Comparison of ENCODE assay signal across 22 cellular contexts in genomic region chr2:27247893-27248292, GRCh38. TPM values are rescaled to one million over a fixed set of nuclear protein-coding genes. Genes with fewer than 3 reads are reported as not detected.
DNase-seq lines count a peak whose midpoint lies in the region; ATAC-seq, FAIRE-seq and TF ChIP-seq lines count a peak whose summit lies in the region.
"Had no signal": no experiment of that assay in that cellular context is flagged by ENCODE, and none has a peak within 500 bp of the region (broad histone marks: within the 10 kb centered on the region; RNA-seq: fewer than 3 reads in every experiment).

No MANE protein-coding gene starts in this region.

- no peak overlapping the region for H3K9ac ChIP-seq in HepG2 (ENCODE audit: insufficient read depth, low read depth, low read length)
- H3K9ac ChIP-seq: BLaER1, GM23248 had no signal

- ATAC-seq in HepG2 = no peak
- no peak for ATAC-seq in right lobe of liver
- ATAC-seq in WTC11 = no peak
- no peak for ATAC-seq in HG02884 (IDR thresholded peaks at IDR 0.05; ENCODE audit: unreplicated experiment)
- no peak for ATAC-seq in HG02798 (IDR thresholded peaks at IDR 0.05; ENCODE audit: poor library complexity, unreplicated experiment)

- H3K9me2 ChIP-seq in OCI-LY7 (ENCODE audit: insufficient read depth, low read length) = no peaks in the 10 kb centered on the region

- TF ChIP-seq EP300 in HepG2 (IDR thresholded peaks at IDR 0.05; ENCODE audit: low read depth in 2 of 2, low read length in 2 of 2) (no peak), HepG2 (CRISPR knock-in tag; IDR thresholded peaks at IDR 0.05; ENCODE audit: borderline replicate concordance) (no peak)

- no peaks in the 10 kb centered on the region for H3K9me3 ChIP-seq in HepG2 (ENCODE audit: low read length)
- H3K9me3 ChIP-seq in right lobe of liver = no peaks in the 10 kb centered on the region
- H3K9me3 ChIP-seq in OCI-LY7 (ENCODE audit: low read length) = no peaks in the 10 kb centered on the region
- H3K9me3 ChIP-seq in osteoblast (ENCODE audit: low read depth, low read length) = no peaks in the 10 kb centered on the region
- H3K9me3 ChIP-seq: BLaER1 had no signal

- peaks cover 8 to 16% of the 10 kb centered on the region in 2 experiments for H3K36me3 ChIP-seq in HepG2 (replicated peaks in 1 of 2; ENCODE audit: control insufficient read depth in 1 of 2, insufficient read depth in 2 of 2, low read length in 2 of 2)
- peaks cover 0 to 12% (median 4%) of the 10 kb centered on the region in 4 donors for H3K36me3 ChIP-seq in right lobe of liver
- H3K36me3 ChIP-seq in OCI-LY7 (ENCODE audit: insufficient read depth, low read length) = peaks cover 31% of the 10 kb centered on the region
- H3K36me3 ChIP-seq in osteoblast (ENCODE audit: insufficient read depth, low read length) = peaks cover 17% of the 10 kb centered on the region

- TF ChIP-seq CTCF in HepG2 (CRISPR knock-in tag; IDR thresholded peaks at IDR 0.05) (no peak), right lobe of liver (IDR thresholded peaks at IDR 0.05) (no peak), OCI-LY7 (conservative IDR thresholded peaks at IDR 0.05; ENCODE audit: low read length) (no peak), WTC11 (IDR thresholded peaks at IDR 0.05) (no peak), osteoblast (IDR thresholded peaks at IDR 0.05; ENCODE audit: extremely low read depth, low read depth, low read length) (no peak)

- in situ Hi-C loops in HepG2 (cut with HindIII; ENCODE audit: extremely low pct_ligation_motif_present, low pct_unique_long_range_greater_than_20kb) = no loop called here

- H4K20me1 ChIP-seq in HepG2 (ENCODE audit: insufficient read depth, low read length) = no peaks in the 10 kb centered on the region
- no peaks in the 10 kb centered on the region for H4K20me1 ChIP-seq in OCI-LY7 (ENCODE audit: insufficient read depth, low read length)
- H4K20me1 ChIP-seq in osteoblast (ENCODE audit: insufficient read depth, low read length) = peaks cover 2% of the 10 kb centered on the region
- H4K20me1 ChIP-seq: BLaER1 had no signal

- H3K4me3 Mint-ChIP-seq in WTC11 = no peak overlapping the region
- H3K4me3 Mint-ChIP-seq: CD14-positive monocyte; CD4-positive, alpha-beta memory T cell had no signal

- TF ChIP-seq RAD21 in HepG2 (CRISPR knock-in tag; IDR thresholded peaks at IDR 0.05) = no peak

- POLR2A ChIA-PET in HepG2 (lab: Yijun Ruan, JAX) = interaction anchor here (0.7 to 1.3 kb wide), 2 partner anchors 18 to 36 kb away, joined by 3 to 6 read pairs; partner anchors contain the start of genes ATRAID and SLC5A6
- POLR2A ChIA-PET in OCI-LY7 (lab: Charles Lee) = interaction anchor here (0.7 to 2.6 kb wide), 5 partner anchors 12 to 152 kb away, joined by 3 to 6 read pairs (median 5); no protein-coding TSS in a partner anchor
- POLR2A ChIA-PET in WTC11 (lab: Charles Lee) = interaction anchor here (1.3 kb wide), 1 partner anchor 114 kb away, joined by 4 read pairs; the partner anchor contains the start of gene PREB

- no peak overlapping the region for H3K4me3 ChIP-seq in HepG2 (replicated peaks in 1 of 3; ENCODE audit: insufficient read depth in 1 of 3, low read depth in 2 of 3, low read length in 3 of 3)
- no peak overlapping the region for H3K4me3 ChIP-seq in right lobe of liver
- no peak overlapping the region for H3K4me3 ChIP-seq in OCI-LY7 (ENCODE audit: low read depth, low read length, poor library complexity, severe bottlenecking)
- no peak overlapping the region for H3K4me3 ChIP-seq in osteoblast (ENCODE audit: insufficient read depth, low read length)
- H3K4me3 ChIP-seq: BLaER1, GM23248 had no signal

- no peak for DNase-seq in HepG2 (ENCODE audit: low spot score)
- DNase-seq in right lobe of liver = no peak
- no peak for DNase-seq in OCI-LY7 (ENCODE audit: low spot score)
- no peak for DNase-seq in WTC11 (ENCODE audit: low spot score)
- peak; percentile 26 for DNase-seq in osteoblast (ENCODE audit: insufficient read length, low spot score, missing footprints)
- no peak for DNase-seq in activated CD4-positive, alpha-beta T cell treated with anti-CD3 and anti-CD28 coated beads, Interleukin-2, amount 50 U/mL, for 48 hours
- DNase-seq: CD4-positive, alpha-beta memory T cell; DND-41; EL; GM23248; HCEC 1CT had no signal

- peak in 1 of 2 experiments; percentile 34; a peak in 1 of 4 replicates for TF ChIP-seq POLR2A in HepG2 (IDR thresholded peaks at IDR 0.05; ENCODE audit: insufficient read depth in 1 of 2, low read depth in 2 of 2, low read length in 2 of 2)
- no peak for TF ChIP-seq POLR2A in right lobe of liver (IDR thresholded peaks at IDR 0.05)

- peaks cover 16% of the 10 kb centered on the region for H3K36me3 Mint-ChIP-seq in WTC11

- peaks cover 0 to 13% of the 10 kb centered on the region in 2 experiments; a peak in 3 of 5 replicates for H3K27me3 ChIP-seq in HepG2 (ENCODE audit: control insufficient read depth in 1 of 2, insufficient read depth in 2 of 2, low read length in 2 of 2)
- H3K27me3 ChIP-seq in right lobe of liver = no peaks in the 10 kb centered on the region
- no peaks in the 10 kb centered on the region for H3K27me3 ChIP-seq in osteoblast (ENCODE audit: insufficient read depth, low read length)
- H3K27me3 ChIP-seq: BLaER1 had no signal

- WGBS in HepG2 (ENCODE audit: low lambda C conversion rate) = 82% methylated on average over 4 of the region's 4 CpGs
- 58% methylated on average over 4 of the region's 4 CpGs for WGBS in right lobe of liver (ENCODE audit: insufficient coverage, low coverage, low lambda C conversion rate, missing lambda C conversion rate)

- intact Hi-C loops in HepG2 (cut with micrococcal nuclease; ENCODE audit: unreplicated experiment) = no loop called here
- intact Hi-C loops in right lobe of liver (cut with DNase I) = no loop called here
- intact Hi-C loops in OCI-LY7 (cut with micrococcal nuclease; ENCODE audit: unreplicated experiment) = no loop called here

- H3K27ac Mint-ChIP-seq in WTC11 = no peak overlapping the region
- H3K27ac Mint-ChIP-seq: CD4-positive, alpha-beta memory T cell had no signal

- CTCF ChIA-PET in HepG2 (lab: Yijun Ruan, JAX; ENCODE audit: low intra/inter-chr PET ratio, low total read pairs) (no interaction called here), OCI-LY7 (lab: Charles Lee; ENCODE audit: unreplicated experiment) (interaction anchor here (1.0 to 4.4 kb wide), 4 partner anchors 16 to 44 kb away, joined by 3 to 37 read pairs (median 4); no protein-coding TSS in a partner anchor), WTC11 (lab: Charles Lee) (interaction anchor here (2.2 to 5.5 kb wide), 3 partner anchors 33 to 54 kb away, joined by 22 to 106 read pairs (median 74); partner anchors contain the start of gene TRIM54)

- no peaks in the 10 kb centered on the region for H3K79me2 ChIP-seq in HepG2 (ENCODE audit: insufficient read depth, low read length)
- no peaks in the 10 kb centered on the region for H3K79me2 ChIP-seq in OCI-LY7 (ENCODE audit: insufficient read depth, low read depth, low read length)
- H3K79me2 ChIP-seq in osteoblast (ENCODE audit: insufficient read depth, low read length) = no peaks in the 10 kb centered on the region

- H3K4me1 ChIP-seq in HepG2 (ENCODE audit: insufficient read depth, low read length) (peaks cover 25% of the 10 kb centered on the region), right lobe of liver (no peaks in the 10 kb centered on the region), OCI-LY7 (ENCODE audit: insufficient read depth, low read length, poor library complexity, severe bottlenecking) (peaks cover 41% of the 10 kb centered on the region), osteoblast (ENCODE audit: insufficient read depth, low read length) (peaks cover 13% of the 10 kb centered on the region)

- no peak overlapping the region for H2AFZ ChIP-seq in HepG2 (ENCODE audit: low read length)
- no peak overlapping the region for H2AFZ ChIP-seq in OCI-LY7 (ENCODE audit: low read length)
- H2AFZ ChIP-seq in osteoblast (ENCODE audit: low read length) = no peak overlapping the region
- H2AFZ ChIP-seq: GM23248 had no signal

- no peak overlapping the region for H3K27ac ChIP-seq in HepG2 (ENCODE audit: extremely low read length, insufficient read depth, low read length)
- no peak overlapping the region for H3K27ac ChIP-seq in right lobe of liver
- no peak overlapping the region for H3K27ac ChIP-seq in OCI-LY7 (ENCODE audit: low read depth, low read length, poor library complexity, severe bottlenecking)
- no peak overlapping the region for H3K27ac ChIP-seq in osteoblast (ENCODE audit: low read depth, low read length)
- H3K27ac ChIP-seq: 22Rv1, BLaER1, GM23248 had no signal

- peaks cover 18% of the 10 kb centered on the region for H3K4me1 Mint-ChIP-seq in WTC11

- FAIRE-seq in HepG2 (lab: Jason Lieb, UNC) = no peak
- FAIRE-seq: GM12891, GM19239, H54 had no signal

- H3K27me3 Mint-ChIP-seq in WTC11 (ENCODE audit: low read depth) = peaks cover 7% of the 10 kb centered on the region

- no peaks in the 10 kb centered on the region for H3K9me3 Mint-ChIP-seq in WTC11
- H3K9me3 Mint-ChIP-seq: CD14-positive monocyte; CD4-positive, alpha-beta memory T cell had no signal

- BruUV-seq in HepG2 (replicated peaks; lab: Mats Ljungman, UMichigan) (TSS peak; percentile 18), OCI-LY7 (replicated peaks; lab: Mats Ljungman, UMichigan) (TSS peak; percentile 19)

- H3K4me2 ChIP-seq in HepG2 (ENCODE audit: low read depth, low read length) = no peak overlapping the region
- no peak overlapping the region for H3K4me2 ChIP-seq in OCI-LY7 (ENCODE audit: low read length)
- no peak overlapping the region for H3K4me2 ChIP-seq in osteoblast (ENCODE audit: insufficient read depth, low read length)
- H3K4me2 ChIP-seq: BLaER1 had no signal

RNA-seq across cellular contexts. Expression of gene SLC30A3, which starts 15.0 kb away (rescaled TPM):
- total RNA-seq in HepG2 (2016; rRNA removed; fragmentation: Illumina TruSeq; extraction: Trizol) (0.38 TPM in 1 of 2 replicates, not detected in the other), right lobe of liver (not detected), OCI-LY7 (2022) (61.0 and 71.6 TPM in 2 replicates), WTC11 (2021) (8.0 to 8.9 TPM (median 8.1 TPM) in 3 replicates), osteoblast (under 0.01 and 0.88 TPM in 2 replicates)
- total RNA-seq in HepG2 (2016; cell fraction: cytosol; rRNA removed; fragmentation: Illumina TruSeq; extraction: Trizol; ENCODE audit: low read depth) = 0.20 and 0.26 TPM in 2 replicates
- total RNA-seq in HepG2 (2016; cell fraction: insoluble cytoplasmic fraction; rRNA removed; fragmentation: Illumina TruSeq; extraction: Trizol) = 0.15 TPM in 1 of 2 replicates, not detected in the other
- total RNA-seq in HepG2 (2016; cell fraction: membrane; rRNA removed; fragmentation: Illumina TruSeq; extraction: Trizol) = 0.07 and 0.43 TPM in 2 replicates
- 0.25 and 0.37 TPM in 2 replicates for total RNA-seq in HepG2 (2016; cell fraction: nucleus; rRNA removed; fragmentation: Illumina TruSeq; extraction: Trizol)
- 0.79 and 1.0 TPM in 2 replicates for polyA plus RNA-seq in HepG2 (2011; rRNA removed)
- 0.54 and 0.83 TPM in 2 replicates for polyA plus RNA-seq in HepG2 (2011; cell fraction: cytosol; rRNA removed)
- 5.5 and 6.9 TPM in 2 replicates for polyA plus RNA-seq in HepG2 (2011; cell fraction: nucleus; rRNA removed)
- polyA plus RNA-seq in HepG2 (2012) = 1.1 and 1.2 TPM in 2 replicates
- 0.17 and 0.28 TPM in 2 replicates for polyA plus RNA-seq in HepG2 (2016; cell fraction: cytosol; fragmentation: Illumina TruSeq; extraction: Trizol; ENCODE audit: low read depth)
- polyA plus RNA-seq in HepG2 (2016; cell fraction: insoluble cytoplasmic fraction; fragmentation: Illumina TruSeq; extraction: Trizol; ENCODE audit: low read depth) = 0.23 TPM in 1 of 2 replicates, not detected in the other
- polyA plus RNA-seq in HepG2 (2016; cell fraction: membrane; fragmentation: Illumina TruSeq; extraction: Trizol; ENCODE audit: low read depth) = 0.19 and 0.29 TPM in 2 replicates
- 0.96 and 1.8 TPM in 2 replicates for polyA plus RNA-seq in HepG2 (2016; cell fraction: nucleus; fragmentation: Illumina TruSeq; extraction: Trizol; ENCODE audit: insufficient read depth, low read depth)
- 1.8 and 2.7 TPM in 2 replicates for polyA minus RNA-seq in HepG2 (2011; rRNA and poly(A)+ RNA removed; ENCODE audit: low replicate concordance)
- 0.59 and 0.79 TPM in 2 replicates for polyA minus RNA-seq in HepG2 (2011; cell fraction: cytosol; rRNA and poly(A)+ RNA removed)
- polyA minus RNA-seq in HepG2 (2011; cell fraction: nucleus; rRNA and poly(A)+ RNA removed) = 0.50 and 1.3 TPM in 2 replicates
- 14.0 and 23.3 TPM in 2 replicates for total RNA-seq in OCI-LY7 (2014; rRNA removed; shearing (Covaris generic))
- total RNA-seq: CD4-positive, alpha-beta memory T cell; GM23248; HT-29 had no signal
- polyA plus RNA-seq: CD14-positive monocyte; CD4-positive, alpha-beta memory T cell; GM23248 had no signal

RNA-seq across cellular contexts. Expression of gene DNAJC5G, which starts 27.3 kb away (rescaled TPM):
- total RNA-seq in HepG2 (2016; rRNA removed; fragmentation: Illumina TruSeq; extraction: Trizol) (not detected in 2 replicates), right lobe of liver (not detected), OCI-LY7 (2022) (18.1 and 18.2 TPM in 2 replicates), WTC11 (2021) (0.18 to 0.44 TPM (median 0.34 TPM) in 3 replicates), osteoblast (not detected in 2 replicates)
- total RNA-seq in HepG2 (2016; cell fraction: cytosol; rRNA removed; fragmentation: Illumina TruSeq; extraction: Trizol; ENCODE audit: low read depth) = not detected in 2 replicates
- total RNA-seq in HepG2 (2016; cell fraction: insoluble cytoplasmic fraction; rRNA removed; fragmentation: Illumina TruSeq; extraction: Trizol) = not detected in 2 replicates
- not detected in 2 replicates for total RNA-seq in HepG2 (2016; cell fraction: membrane; rRNA removed; fragmentation: Illumina TruSeq; extraction: Trizol)
- total RNA-seq in HepG2 (2016; cell fraction: nucleus; rRNA removed; fragmentation: Illumina TruSeq; extraction: Trizol) = not detected in 2 replicates
- 0.05 and 0.07 TPM in 2 replicates for polyA plus RNA-seq in HepG2 (2011; rRNA removed)
- not detected in 2 replicates for polyA plus RNA-seq in HepG2 (2011; cell fraction: cytosol; rRNA removed)
- 0.24 and 0.43 TPM in 2 replicates for polyA plus RNA-seq in HepG2 (2011; cell fraction: nucleus; rRNA removed)
- 0.17 TPM in 1 of 2 replicates, not detected in the other for polyA plus RNA-seq in HepG2 (2012)
- polyA plus RNA-seq in HepG2 (2016; cell fraction: cytosol; fragmentation: Illumina TruSeq; extraction: Trizol; ENCODE audit: low read depth) = not detected in 2 replicates
- not detected in 2 replicates for polyA plus RNA-seq in HepG2 (2016; cell fraction: insoluble cytoplasmic fraction; fragmentation: Illumina TruSeq; extraction: Trizol; ENCODE audit: low read depth)
- not detected in 2 replicates for polyA plus RNA-seq in HepG2 (2016; cell fraction: membrane; fragmentation: Illumina TruSeq; extraction: Trizol; ENCODE audit: low read depth)
- polyA plus RNA-seq in HepG2 (2016; cell fraction: nucleus; fragmentation: Illumina TruSeq; extraction: Trizol; ENCODE audit: insufficient read depth, low read depth) = not detected in 2 replicates
- not detected in 2 replicates for polyA minus RNA-seq in HepG2 (2011; rRNA and poly(A)+ RNA removed; ENCODE audit: low replicate concordance)
- polyA minus RNA-seq in HepG2 (2011; cell fraction: cytosol; rRNA and poly(A)+ RNA removed) = not detected in 2 replicates
- not detected in 2 replicates for polyA minus RNA-seq in HepG2 (2011; cell fraction: nucleus; rRNA and poly(A)+ RNA removed)
- 2.7 and 4.7 TPM in 2 replicates for total RNA-seq in OCI-LY7 (2014; rRNA removed; shearing (Covaris generic))
- total RNA-seq: CD4-positive, alpha-beta memory T cell; G401; GM23248; HT-29 had no signal
- polyA plus RNA-seq: AG04450; CD14-positive monocyte; CD4-positive, alpha-beta memory T cell; GM23248 had no signal

RNA-seq across cellular contexts. Expression of gene CAD, which starts 30.7 kb away (rescaled TPM):
- total RNA-seq in HepG2 (2016; rRNA removed; fragmentation: Illumina TruSeq; extraction: Trizol) (21.5 and 21.7 TPM in 2 replicates), right lobe of liver (10 to 100 TPM; 12.3 to 24.0 (median 16.3) TPM), OCI-LY7 (2022) (166 and 173 TPM in 2 replicates), WTC11 (2021) (145 to 178 TPM (median 150 TPM) in 3 replicates), osteoblast (28.6 and 30.8 TPM in 2 replicates)
- 10.8 and 11.1 TPM in 2 replicates for total RNA-seq in HepG2 (2016; cell fraction: cytosol; rRNA removed; fragmentation: Illumina TruSeq; extraction: Trizol; ENCODE audit: low read depth)
- 16.3 and 22.5 TPM in 2 replicates for total RNA-seq in HepG2 (2016; cell fraction: insoluble cytoplasmic fraction; rRNA removed; fragmentation: Illumina TruSeq; extraction: Trizol)
- total RNA-seq in HepG2 (2016; cell fraction: membrane; rRNA removed; fragmentation: Illumina TruSeq; extraction: Trizol) = 11.0 and 11.4 TPM in 2 replicates
- total RNA-seq in HepG2 (2016; cell fraction: nucleus; rRNA removed; fragmentation: Illumina TruSeq; extraction: Trizol) = 33.1 and 40.6 TPM in 2 replicates
- 37.0 and 43.1 TPM in 2 replicates for polyA plus RNA-seq in HepG2 (2011; rRNA removed)
- 15.7 and 25.3 TPM in 2 replicates for polyA plus RNA-seq in HepG2 (2011; cell fraction: cytosol; rRNA removed)
- 233 and 267 TPM in 2 replicates for polyA plus RNA-seq in HepG2 (2011; cell fraction: nucleus; rRNA removed)
- 31.5 and 37.5 TPM in 2 replicates for polyA plus RNA-seq in HepG2 (2012)
- polyA plus RNA-seq in HepG2 (2016; cell fraction: cytosol; fragmentation: Illumina TruSeq; extraction: Trizol; ENCODE audit: low read depth) = 5.5 and 5.9 TPM in 2 replicates
- polyA plus RNA-seq in HepG2 (2016; cell fraction: insoluble cytoplasmic fraction; fragmentation: Illumina TruSeq; extraction: Trizol; ENCODE audit: low read depth) = 19.5 and 31.5 TPM in 2 replicates
- 11.5 and 14.8 TPM in 2 replicates for polyA plus RNA-seq in HepG2 (2016; cell fraction: membrane; fragmentation: Illumina TruSeq; extraction: Trizol; ENCODE audit: low read depth)
- polyA plus RNA-seq in HepG2 (2016; cell fraction: nucleus; fragmentation: Illumina TruSeq; extraction: Trizol; ENCODE audit: insufficient read depth, low read depth) = 63.8 and 69.6 TPM in 2 replicates
- polyA minus RNA-seq in HepG2 (2011; rRNA and poly(A)+ RNA removed; ENCODE audit: low replicate concordance) = 159 and 251 TPM in 2 replicates
- 44.5 and 51.3 TPM in 2 replicates for polyA minus RNA-seq in HepG2 (2011; cell fraction: cytosol; rRNA and poly(A)+ RNA removed)
- 140 and 150 TPM in 2 replicates for polyA minus RNA-seq in HepG2 (2011; cell fraction: nucleus; rRNA and poly(A)+ RNA removed)
- total RNA-seq in OCI-LY7 (2014; rRNA removed; shearing (Covaris generic)) = 118 and 132 TPM in 2 replicates

RNA-seq across cellular contexts. Expression of gene TRIM54, which starts 34.3 kb away (rescaled TPM):
- total RNA-seq in HepG2 (2016; rRNA removed; fragmentation: Illumina TruSeq; extraction: Trizol) (0.07 TPM in 1 of 2 replicates, not detected in the other), right lobe of liver (under 1 TPM in 2 of 6 experiments, not detected in 4; 0.14 to 0.25 TPM), OCI-LY7 (2022) (13.6 and 18.8 TPM in 2 replicates), WTC11 (2021) (3.0 to 3.4 TPM (median 3.3 TPM) in 3 replicates), osteoblast (not detected in 2 replicates)
- not detected in 2 replicates for total RNA-seq in HepG2 (2016; cell fraction: cytosol; rRNA removed; fragmentation: Illumina TruSeq; extraction: Trizol; ENCODE audit: low read depth)
- 0.12 and 0.19 TPM in 2 replicates for total RNA-seq in HepG2 (2016; cell fraction: insoluble cytoplasmic fraction; rRNA removed; fragmentation: Illumina TruSeq; extraction: Trizol)
- total RNA-seq in HepG2 (2016; cell fraction: membrane; rRNA removed; fragmentation: Illumina TruSeq; extraction: Trizol) = 0.07 TPM in 1 of 2 replicates, not detected in the other
- total RNA-seq in HepG2 (2016; cell fraction: nucleus; rRNA removed; fragmentation: Illumina TruSeq; extraction: Trizol) = 0.65 TPM in 1 of 2 replicates, not detected in the other
- 0.13 and 0.14 TPM in 2 replicates for polyA plus RNA-seq in HepG2 (2011; rRNA removed)
- 0.12 and 0.23 TPM in 2 replicates for polyA plus RNA-seq in HepG2 (2011; cell fraction: cytosol; rRNA removed)
- 0.37 and 0.42 TPM in 2 replicates for polyA plus RNA-seq in HepG2 (2011; cell fraction: nucleus; rRNA removed)
- 0.09 and 0.24 TPM in 2 replicates for polyA plus RNA-seq in HepG2 (2012)
- not detected in 2 replicates for polyA plus RNA-seq in HepG2 (2016; cell fraction: cytosol; fragmentation: Illumina TruSeq; extraction: Trizol; ENCODE audit: low read depth)
- polyA plus RNA-seq in HepG2 (2016; cell fraction: insoluble cytoplasmic fraction; fragmentation: Illumina TruSeq; extraction: Trizol; ENCODE audit: low read depth) = 0.20 TPM in 1 of 2 replicates, not detected in the other
- polyA plus RNA-seq in HepG2 (2016; cell fraction: membrane; fragmentation: Illumina TruSeq; extraction: Trizol; ENCODE audit: low read depth) = not detected in 2 replicates
- 0.52 TPM in 1 of 2 replicates, not detected in the other for polyA plus RNA-seq in HepG2 (2016; cell fraction: nucleus; fragmentation: Illumina TruSeq; extraction: Trizol; ENCODE audit: insufficient read depth, low read depth)
- polyA minus RNA-seq in HepG2 (2011; rRNA and poly(A)+ RNA removed; ENCODE audit: low replicate concordance) = 1.4 TPM in 1 of 2 replicates, not detected in the other
- polyA minus RNA-seq in HepG2 (2011; cell fraction: cytosol; rRNA and poly(A)+ RNA removed) = not detected in 2 replicates
- not detected in 2 replicates for polyA minus RNA-seq in HepG2 (2011; cell fraction: nucleus; rRNA and poly(A)+ RNA removed)
- total RNA-seq in OCI-LY7 (2014; rRNA removed; shearing (Covaris generic)) = 2.1 and 6.4 TPM in 2 replicates
- total RNA-seq: G401, GM23248 had no signal
- polyA plus RNA-seq: CD14-positive monocyte; CD4-positive, alpha-beta memory T cell; GM23248 had no signal

RNA-seq across cellular contexts. Expression of gene SLC5A6, which starts 35.8 kb away (rescaled TPM):
- total RNA-seq in HepG2 (2016; rRNA removed; fragmentation: Illumina TruSeq; extraction: Trizol) = 73.9 and 135 TPM in 2 replicates
- total RNA-seq in HepG2 (2016; cell fraction: cytosol; rRNA removed; fragmentation: Illumina TruSeq; extraction: Trizol; ENCODE audit: low read depth) = 30.4 and 34.3 TPM in 2 replicates
- 73.5 and 136 TPM in 2 replicates for total RNA-seq in HepG2 (2016; cell fraction: insoluble cytoplasmic fraction; rRNA removed; fragmentation: Illumina TruSeq; extraction: Trizol)
- total RNA-seq in HepG2 (2016; cell fraction: membrane; rRNA removed; fragmentation: Illumina TruSeq; extraction: Trizol) = 79.1 and 85.5 TPM in 2 replicates
- total RNA-seq in HepG2 (2016; cell fraction: nucleus; rRNA removed; fragmentation: Illumina TruSeq; extraction: Trizol) = 134 and 158 TPM in 2 replicates
- 417 and 462 TPM in 2 replicates for polyA plus RNA-seq in HepG2 (2011; rRNA removed)
- 356 and 373 TPM in 2 replicates for polyA plus RNA-seq in HepG2 (2011; cell fraction: cytosol; rRNA removed)
- polyA plus RNA-seq in HepG2 (2011; cell fraction: nucleus; rRNA removed) = 1,568 and 1,774 TPM in 2 replicates
- polyA plus RNA-seq in HepG2 (2012) = 192 and 216 TPM in 2 replicates
- 27.4 and 30.4 TPM in 2 replicates for polyA plus RNA-seq in HepG2 (2016; cell fraction: cytosol; fragmentation: Illumina TruSeq; extraction: Trizol; ENCODE audit: low read depth)
- polyA plus RNA-seq in HepG2 (2016; cell fraction: insoluble cytoplasmic fraction; fragmentation: Illumina TruSeq; extraction: Trizol; ENCODE audit: low read depth) = 63.2 and 70.8 TPM in 2 replicates
- 56.1 and 58.9 TPM in 2 replicates for polyA plus RNA-seq in HepG2 (2016; cell fraction: membrane; fragmentation: Illumina TruSeq; extraction: Trizol; ENCODE audit: low read depth)
- 255 and 265 TPM in 2 replicates for polyA plus RNA-seq in HepG2 (2016; cell fraction: nucleus; fragmentation: Illumina TruSeq; extraction: Trizol; ENCODE audit: insufficient read depth, low read depth)
- polyA minus RNA-seq in HepG2 (2011; rRNA and poly(A)+ RNA removed; ENCODE audit: low replicate concordance) = 193 and 937 TPM in 2 replicates
- polyA minus RNA-seq in HepG2 (2011; cell fraction: cytosol; rRNA and poly(A)+ RNA removed) = 155 and 193 TPM in 2 replicates
- 359 and 416 TPM in 2 replicates for polyA minus RNA-seq in HepG2 (2011; cell fraction: nucleus; rRNA and poly(A)+ RNA removed)
- total RNA-seq in right lobe of liver = 100 to 1,000 TPM in 3 of 6 experiments, 10 to 100 TPM in 3; 57.5 to 151 (median 90.3) TPM
- 50.1 and 55.5 TPM in 2 replicates for total RNA-seq in OCI-LY7 (2014; rRNA removed; shearing (Covaris generic))
- 47.9 and 60.1 TPM in 2 replicates for total RNA-seq in OCI-LY7 (2022)
- total RNA-seq in WTC11 (2021) = 80.8 to 111 TPM (median 86.4 TPM) in 3 replicates
- total RNA-seq in osteoblast = 14.1 TPM in 2 replicates
